Comparison of ENCODE assay signal across 8 cellular contexts in the genomic region with DNA sequence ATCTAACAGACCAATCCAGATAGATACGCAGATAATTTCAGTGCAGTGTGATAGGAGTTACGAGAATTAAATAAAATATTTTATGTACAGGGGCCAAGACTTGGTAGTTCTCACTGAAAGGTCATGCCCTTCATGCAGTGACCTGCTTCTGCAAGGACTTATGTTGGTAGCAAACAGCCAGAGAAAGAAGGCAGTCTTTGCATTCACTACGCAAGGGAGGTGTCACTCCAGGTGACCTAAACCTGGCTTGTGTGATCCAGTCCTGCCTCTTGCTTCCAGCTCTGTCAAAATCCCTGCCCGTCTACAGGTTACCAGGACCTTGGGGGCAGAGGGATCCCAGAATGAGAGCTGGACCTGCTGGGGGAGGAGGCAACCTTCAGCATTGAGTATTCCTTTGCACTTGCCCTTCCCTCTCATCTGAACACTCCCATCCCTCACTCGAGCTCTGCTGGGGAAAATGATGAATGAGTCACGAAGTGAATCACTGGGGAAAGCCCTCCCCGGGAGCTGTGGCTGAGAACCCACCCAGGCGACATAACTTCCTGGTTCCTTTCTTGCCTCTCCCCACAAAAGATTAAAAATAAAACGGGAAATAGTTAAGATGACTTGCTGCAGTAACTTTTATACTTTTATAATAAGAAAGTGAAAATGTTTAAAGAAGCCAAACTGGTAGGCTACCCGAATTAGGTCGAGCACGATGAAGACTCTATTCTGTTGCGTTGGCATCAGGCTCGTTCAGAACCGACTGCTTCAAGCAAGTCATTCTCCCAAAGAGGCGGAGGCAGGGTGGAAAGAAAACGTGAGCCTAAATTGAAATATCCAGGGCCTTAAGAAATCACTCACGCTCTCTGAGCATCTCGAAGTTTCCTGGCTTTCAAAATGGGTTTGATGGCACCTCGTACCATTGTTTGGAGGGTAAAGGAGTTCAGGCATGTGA.
A peak's percentile ranks its signal among the peaks of the same experiment; 100 is the strongest.
DNase-seq lines count a peak whose midpoint lies in the region; ATAC-seq and TF ChIP-seq lines count a peak whose summit lies in the region.

No MANE protein-coding gene starts in this region.

- peak; percentile 63 to 95 for ATAC-seq in left cardiac atrium

- peak; percentile 42 for DNase-seq in stimulated activated naive CD4-positive, alpha-beta T cell treated with Interleukin-2 at 50 U/mL for 16 hours (lab: John Stamatoyannopoulos, UW)
- no peak for DNase-seq in stimulated activated naive CD4-positive, alpha-beta T cell (lab: John Stamatoyannopoulos, UW)
- DNase-seq in NB4 (ENCODE audit: low read depth) (peak; percentile 82), activated T-helper 1 cell treated with Interleukin-2 at 50 U/mL for 16 hours (ENCODE audit: low read depth) (peak; percentile 13), left cardiac atrium (peak; percentile 55), GOT3 (lab: John Stamatoyannopoulos, UW) (no peak), NCI-H2029 (lab: John Stamatoyannopoulos, UW) (no peak)
- DNase-seq in stimulated activated CD4-positive, alpha-beta T cell treated with anti-CD3 and anti-CD28 coated beads, Interleukin-1b, Interleukin-23, amount 100 ng/mL, for 4 hours (ENCODE audit: low read depth in 2 of 2) = peak; percentile 23 to 39

- H3K4me3 ChIP-seq in NB4 (ENCODE audit: low read depth, low read length) = no peak overlapping the region

- intact Hi-C loops in left cardiac atrium (cut with DNase I) = loop anchor here (10.0 kb wide), 2 partner anchors 45 to 365 kb away; no protein-coding TSS in a partner anchor

- no peak for TF ChIP-seq CTCF in NB4 (IDR thresholded peaks at IDR 0.05; ENCODE audit: low read depth, low read length)

- TF ChIP-seq POLR2A in NB4 (IDR thresholded peaks at IDR 0.05; ENCODE audit: extremely low read depth, insufficient read length) = no peak

Comparison
In these comparisons a context has a peak if more than half of its experiments do, and no peak if none do; other contexts are left out.
1. DNase-seq: peak in stimulated activated naive CD4-positive, alpha-beta T cell treated with Interleukin-2 at 50 U/mL for 16 hours (single experiment), NB4 (single experiment), activated T-helper 1 cell treated with Interleukin-2 at 50 U/mL for 16 hours (single experiment), left cardiac atrium (single experiment) and stimulated activated CD4-positive, alpha-beta T cell treated with anti-CD3 and anti-CD28 coated beads, Interleukin-1b, Interleukin-23, amount 100 ng/mL, for 4 hours (2 of 2); none in stimulated activated naive CD4-positive, alpha-beta T cell (0 of 6), GOT3 (single experiment) and NCI-H2029 (single experiment).